In genomic region chr12:49200882-49201594, GRCh38 we compare ENCODE assay signal across 8 cellular contexts. TPM values are rescaled to one million over a fixed set of nuclear protein-coding genes. Genes with fewer than 3 reads are reported as not detected.
DNase-seq lines count a peak whose midpoint lies in the region; ATAC-seq, FAIRE-seq and TF ChIP-seq lines count a peak whose summit lies in the region.

No MANE protein-coding gene starts in this region.

- H3K27ac Mint-ChIP-seq in endothelial cell (ENCODE audit: unreplicated experiment), result peak overlapping the region; percentile 94

- H3K9me3 Mint-ChIP-seq in endothelial cell (ENCODE audit: unreplicated experiment), result no peaks in the 10 kb centered on the region

- DNase-seq in GM12891 (ENCODE audit: insufficient read length, low spot score) (peak; percentile 30), NCI-H1436 (lab: John Stamatoyannopoulos, UW) (peak; percentile 92), endothelial cell (ENCODE audit: low spot score) (no peak), mucosa of descending colon (no peak), uterus (peak; percentile 13 to 31), HuH-7 (ENCODE audit: low spot score) (no peak)
- DNase-seq in stimulated activated CD4-positive, alpha-beta T cell treated with anti-CD3 and anti-CD28 coated beads, Interleukin-4, amount 100 ng/mL, for 4 hours, result no peak

- TF ChIP-seq CTCF in endothelial cell (IDR thresholded peaks at IDR 0.05; ENCODE audit: unreplicated experiment) (no peak), mucosa of descending colon (IDR thresholded peaks at IDR 0.05) (no peak), uterus (IDR thresholded peaks at IDR 0.05) (no peak)

- no peak for TF ChIP-seq POLR2A in GM12891 (IDR thresholded peaks at IDR 0.05; ENCODE audit: low read depth, low read length)
- peak in 1 of 2 donors; percentile 12 for TF ChIP-seq POLR2A in uterus (IDR thresholded peaks at IDR 0.05)

- intact Hi-C loops in mucosa of descending colon (cut with DNase I, micrococcal nuclease) (no loop called here), uterus (cut with DNase I; ENCODE audit: low total_unique reads) (no loop called here)

- peak overlapping the region; percentile 85 to 96 for H3K27ac ChIP-seq in uterus

- FAIRE-seq in GM12891 (lab: Jason Lieb, UNC), result peak; percentile 16

- peak; percentile 75 for ATAC-seq in SK-N-SH treated with all-trans-retinoic acid at 6 μM for 48 hours
- peak; percentile 90 for ATAC-seq in mucosa of descending colon

- no peaks in the 10 kb centered on the region for H3K36me3 Mint-ChIP-seq in endothelial cell (ENCODE audit: low read depth, unreplicated experiment)

- H3K4me1 Mint-ChIP-seq in endothelial cell (ENCODE audit: unreplicated experiment), result peaks cover 25% of the 10 kb centered on the region

- H3K27me3 ChIP-seq in uterus, result no peaks in the 10 kb centered on the region

- H3K4me3 ChIP-seq in mucosa of descending colon (no peak overlapping the region), uterus (peak overlapping the region in 1 of 2 donors; percentile 10)

- H3K4me1 ChIP-seq in mucosa of descending colon (ENCODE audit: low read depth), result peaks cover 6% of the 10 kb centered on the region
- H3K4me1 ChIP-seq in uterus, result peaks cover 0 to 4% of the 10 kb centered on the region in 2 donors

- H3K36me3 ChIP-seq in mucosa of descending colon (ENCODE audit: low read depth) (no peaks in the 10 kb centered on the region), uterus (no peaks in the 10 kb centered on the region)

- H3K9me3 ChIP-seq in mucosa of descending colon (no peaks in the 10 kb centered on the region), uterus (no peaks in the 10 kb centered on the region)

- peaks cover under 1% of the 10 kb centered on the region for H3K27me3 Mint-ChIP-seq in endothelial cell (ENCODE audit: unreplicated experiment)

- peak overlapping the region; percentile 17 for H3K4me3 Mint-ChIP-seq in endothelial cell (ENCODE audit: unreplicated experiment)

TF ChIP-seq in GM12891, 5 proteins besides CTCF, POLR2A, EP300 and RAD21:
- no peak for TF ChIP-seq POLR2AphosphoS5 (IDR thresholded peaks at IDR 0.05; ENCODE audit: low read depth, low read length)
- no peak for TF ChIP-seq PAX5 (IDR thresholded peaks at IDR 0.05; ENCODE audit: insufficient read depth, low read length, severe bottlenecking)
- TF ChIP-seq TAF1 (IDR thresholded peaks at IDR 0.05; ENCODE audit: low read depth, low read length), result no peak
- peak; percentile 57; the same call in 1 of the 2 replicates for TF ChIP-seq POU2F2 (IDR thresholded peaks at IDR 0.05; ENCODE audit: low read depth, low read length)

TF ChIP-seq in SK-N-SH treated with all-trans-retinoic acid at 6 μM for 48 hours, 23 proteins besides CTCF, POLR2A, EP300 and RAD21:
- TF ChIP-seq TCF4 (CRISPR knock-in tag; IDR thresholded peaks at IDR 0.05; ENCODE audit: borderline replicate concordance) (no peak), ZNF8 (CRISPR knock-in tag; IDR thresholded peaks at IDR 0.05) (no peak), TSHZ2 (CRISPR knock-in tag; IDR thresholded peaks at IDR 0.05) (no peak), ZFP30 (CRISPR knock-in tag; IDR thresholded peaks at IDR 0.05) (0 out of 2 replicates have a peak, but pooled peaks have one; percentile 1)
TF ChIP-seq in SK-N-SH treated with all-trans-retinoic acid at 6 μM for 48 hours: peak in this region for 1.

RNA-seq across cellular contexts. Expression of gene TUBA1A, which starts 12.2 kb away (rescaled TPM):
- 82.9 TPM for polyA plus RNA-seq in GM12891 (2012; ENCODE audit: low read depth, missing spikeins)
- total RNA-seq in endothelial cell (ENCODE audit: unreplicated experiment), result 924 TPM
- 100 to 1,000 TPM in 1 of 3 donors, 10 to 100 TPM in 2; 20.5 to 295 (median 64.4) TPM for total RNA-seq in mucosa of descending colon
- total RNA-seq in uterus, result 100 to 1,000 TPM; 241 to 900 (median 352) TPM

Comparison
In these comparisons a context has a peak if more than half of its experiments do, and no peak if none do; other contexts are left out.
1. DNase-seq: peak in GM12891 (single experiment), NCI-H1436 (single experiment) and uterus (2 of 2); none in endothelial cell (single experiment), mucosa of descending colon (0 of 3), stimulated activated CD4-positive, alpha-beta T cell treated with anti-CD3 and anti-CD28 coated beads, Interleukin-4, amount 100 ng/mL, for 4 hours (0 of 2) and HuH-7 (single experiment).